In genomic region chr17:42775534-42776098, GRCh38 we compare ENCODE assay signal across 16 cellular contexts.
A peak's percentile ranks its signal among the peaks of the same experiment; 100 is the strongest.
DNase-seq lines count a peak whose midpoint lies in the region; ATAC-seq and TF ChIP-seq lines count a peak whose summit lies in the region.
"Had no signal": no experiment of that assay in that cellular context is flagged by ENCODE, and none has a peak within 500 bp of the region (broad histone marks: within the 10 kb centered on the region; RNA-seq: fewer than 3 reads in every experiment).

No MANE protein-coding gene starts in this region.

- H3K27ac Mint-ChIP-seq in nephron progenitor cell, result no peak overlapping the region
- H3K27ac Mint-ChIP-seq: stimulated activated effector memory CD8-positive, alpha-beta T cell treated with anti-CD3 and anti-CD28 coated beads, Interleukin-12 subunit alpha, Interleukin-12 subunit beta, amount 100 ng/mL, for 72 hours had no signal

- H3K36me3 Mint-ChIP-seq in nephron progenitor cell (ENCODE audit: low read depth), result peaks cover 15% of the 10 kb centered on the region

- H3K4me3 ChIP-seq in GM12865 (ENCODE audit: low read depth, low read length) (no peak overlapping the region), astrocyte of the spinal cord (ENCODE audit: low read depth, low read length) (no peak overlapping the region)

- H3K9me3 Mint-ChIP-seq in nephron progenitor cell, result no peaks in the 10 kb centered on the region
- H3K9me3 Mint-ChIP-seq: stimulated activated effector memory CD8-positive, alpha-beta T cell treated with anti-CD3 and anti-CD28 coated beads, Interleukin-12 subunit alpha, Interleukin-12 subunit beta, amount 100 ng/mL, for 72 hours had no signal

- H3K4me1 Mint-ChIP-seq in nephron progenitor cell, result peaks cover 45% of the 10 kb centered on the region

- TF ChIP-seq CTCF in GM12865 (IDR thresholded peaks at IDR 0.05; ENCODE audit: insufficient read depth, low read depth, low read length, missing control alignments), result no peak
- TF ChIP-seq CTCF in astrocyte of the spinal cord (IDR thresholded peaks at IDR 0.05; ENCODE audit: low read depth, low read length), result peak; percentile 33
- TF ChIP-seq CTCF in nephron progenitor cell (IDR thresholded peaks at IDR 0.05), result no peak

- H3K4me3 Mint-ChIP-seq in nephron progenitor cell, result peak overlapping the region; percentile 100

- in situ Hi-C loops in astrocyte of the spinal cord (cut with HindIII; ENCODE audit: low sequenced_read_pairs), result no loop called here

- ATAC-seq in GM19455 (IDR thresholded peaks at IDR 0.05; ENCODE audit: unreplicated experiment) (no peak), HG03439 (IDR thresholded peaks at IDR 0.05; ENCODE audit: unreplicated experiment) (no peak), HG03378 (IDR thresholded peaks at IDR 0.05; ENCODE audit: unreplicated experiment) (no peak)
- ATAC-seq: HCT116; PC-3; stimulated activated effector memory CD8-positive, alpha-beta T cell treated with anti-CD3 and anti-CD28 coated beads, Interleukin-12 subunit alpha, Interleukin-12 subunit beta, amount 100 ng/mL, for 72 hours had no signal

- peak; percentile 44 for DNase-seq in GM12865 (ENCODE audit: low read depth)
- peak; percentile 63 for DNase-seq in NCI-H226
- peak; percentile 86 for DNase-seq in astrocyte of the spinal cord (ENCODE audit: low read depth, low spot score)
- no peak for DNase-seq in nephron progenitor cell
- no peak for DNase-seq in NCI-H128 (lab: John Stamatoyannopoulos, UW; ENCODE audit: unreplicated experiment)
- DNase-seq: activated naive CD4-positive, alpha-beta T cell treated with Interleukin-2 at 50 U/mL for 16 hours; DND-41; hypothalamus; NCI-H1105 treated with DMSO at 0.1 percent for 48 hours; PC-3; stimulated activated CD4-positive, alpha-beta T cell treated with anti-CD3 and anti-CD28 coated beads, Interleukin-15, amount 100 ng/mL, for 24 hours had no signal

- peaks cover 5% of the 10 kb centered on the region for H3K27me3 Mint-ChIP-seq in nephron progenitor cell (ENCODE audit: low read depth, poor library complexity)

Comparison
In these comparisons a context has a peak if more than half of its experiments do, and no peak if none do; other contexts are left out.
1. DNase-seq: peak in GM12865 (single experiment), NCI-H226 (single experiment) and astrocyte of the spinal cord (single experiment); none in nephron progenitor cell (single experiment) and NCI-H128 (single experiment).